15 cellular contexts compared by ENCODE assay signal in genomic region chr22:30265131-30265720, GRCh38. TPM values are rescaled to one million over a fixed set of nuclear protein-coding genes. Genes with fewer than 3 reads are reported as not detected.
A peak's percentile ranks its signal among the peaks of the same experiment; 100 is the strongest.
DNase-seq lines count a peak whose midpoint lies in the region; ATAC-seq and TF ChIP-seq lines count a peak whose summit lies in the region.
"Had no signal": no experiment of that assay in that cellular context is flagged by ENCODE, and none has a peak within 500 bp of the region (broad histone marks: within the 10 kb centered on the region; RNA-seq: fewer than 3 reads in every experiment).

No MANE protein-coding gene starts in this region.

- no peak overlapping the region for H3K27ac ChIP-seq in osteoblast (ENCODE audit: low read depth, low read length)
- H3K27ac ChIP-seq in endodermal cell (ENCODE audit: low read depth, low read length), result no peak overlapping the region

- no peaks in the 10 kb centered on the region for H3K36me3 Mint-ChIP-seq in IgD-negative memory B cell
- peaks cover 50% of the 10 kb centered on the region for H3K36me3 Mint-ChIP-seq in activated naive CD8-positive, alpha-beta T cell treated with anti-CD3 and anti-CD28 coated beads, Interleukin-2, amount 10 ng/mL, durations not matched to agents 7 days and 5 days
- H3K36me3 Mint-ChIP-seq in endodermal cell (ENCODE audit: low read depth), result no peaks in the 10 kb centered on the region

- H3K9ac ChIP-seq in endodermal cell (ENCODE audit: extremely low read depth, low read length, poor library complexity, severe bottlenecking), result no peak overlapping the region

- no peak overlapping the region for H3K4me2 ChIP-seq in osteoblast (ENCODE audit: insufficient read depth, low read length)

- H3K36me3 ChIP-seq in osteoblast (ENCODE audit: insufficient read depth, low read length) (no peaks in the 10 kb centered on the region), endodermal cell (ENCODE audit: control insufficient read depth, insufficient read depth, low read length) (no peaks in the 10 kb centered on the region)
- H3K36me3 ChIP-seq: tibial nerve had no signal

- H3K4me1 ChIP-seq in osteoblast (ENCODE audit: insufficient read depth, low read length), result peaks cover 7% of the 10 kb centered on the region
- H3K4me1 ChIP-seq in endodermal cell (ENCODE audit: control insufficient read depth, insufficient read depth, low read length), result no peaks in the 10 kb centered on the region

- peak; percentile 39 for DNase-seq in NK-92 treated with Interleukin-12 subunit alpha and Interleukin-12 subunit beta, amount 100 ng/mL, for 24 hours (lab: John Stamatoyannopoulos, UW)
- DNase-seq in NK-92 (lab: John Stamatoyannopoulos, UW; ENCODE audit: unreplicated experiment), result no peak
- DNase-seq in activated naive CD8-positive, alpha-beta T cell treated with anti-CD3 and anti-CD28 coated beads, Interleukin-2, amount 10 ng/mL, durations not matched to agents 7 days and 5 days, result no peak
- peak; percentile 78 for DNase-seq in osteoblast (ENCODE audit: insufficient read length, low spot score, missing footprints)
- no peak for DNase-seq in endodermal cell
- DNase-seq in foreskin fibroblast, result no peak
- DNase-seq: DMS 273 treated with DMSO at 0.1 percent for 48 hours, NCI-H1417 treated with DMSO at 0.1 percent for 48 hours, NCI-H510A, RPMI8226 had no signal

- H3K9me3 ChIP-seq in osteoblast (ENCODE audit: low read depth, low read length), result no peaks in the 10 kb centered on the region
- H3K9me3 ChIP-seq in endodermal cell (ENCODE audit: control insufficient read depth, low read length), result no peaks in the 10 kb centered on the region
- H3K9me3 ChIP-seq: tibial nerve had no signal

- H3K4me1 Mint-ChIP-seq in IgD-negative memory B cell (peaks cover 9 to 18% (median 11%) of the 10 kb centered on the region in 3 donors), endodermal cell (peaks cover 2% of the 10 kb centered on the region)
- H3K4me1 Mint-ChIP-seq in activated naive CD8-positive, alpha-beta T cell treated with anti-CD3 and anti-CD28 coated beads, Interleukin-2, amount 10 ng/mL, durations not matched to agents 7 days and 5 days, result peaks cover 51% of the 10 kb centered on the region

- H3K4me3 ChIP-seq in osteoblast (ENCODE audit: insufficient read depth, low read length), result no peak overlapping the region
- H3K4me3 ChIP-seq in endodermal cell (ENCODE audit: low read length), result no peak overlapping the region
- no peak overlapping the region for H3K4me3 ChIP-seq in foreskin fibroblast (ENCODE audit: low read depth in 1 of 2, low read length in 2 of 2)

- WGBS in endodermal cell (ENCODE audit: insufficient coverage in 1 of 2, insufficient read length in 1 of 2), 2 experiments, result 91 to 93% methylated on average over 2 to 9 of the region's 9 CpGs

- H3K9me3 Mint-ChIP-seq in IgD-negative memory B cell, result no peaks in the 10 kb centered on the region
- H3K9me3 Mint-ChIP-seq in activated naive CD8-positive, alpha-beta T cell treated with anti-CD3 and anti-CD28 coated beads, Interleukin-2, amount 10 ng/mL, durations not matched to agents 7 days and 5 days, result no peaks in the 10 kb centered on the region
- H3K9me3 Mint-ChIP-seq in endodermal cell, result no peaks in the 10 kb centered on the region

- H3K27me3 Mint-ChIP-seq in IgD-negative memory B cell (no peaks in the 10 kb centered on the region), endodermal cell (ENCODE audit: insufficient read depth) (peaks cover 9% of the 10 kb centered on the region)
- no peaks in the 10 kb centered on the region for H3K27me3 Mint-ChIP-seq in activated naive CD8-positive, alpha-beta T cell treated with anti-CD3 and anti-CD28 coated beads, Interleukin-2, amount 10 ng/mL, durations not matched to agents 7 days and 5 days

- H3K27me3 ChIP-seq in osteoblast (ENCODE audit: insufficient read depth, low read length) (no peaks in the 10 kb centered on the region), endodermal cell (ENCODE audit: control insufficient read depth, insufficient read depth, low read length, poor library complexity, severe bottlenecking) (no peaks in the 10 kb centered on the region)
- H3K27me3 ChIP-seq: tibial nerve had no signal

- no peak for TF ChIP-seq CTCF in osteoblast (IDR thresholded peaks at IDR 0.05; ENCODE audit: extremely low read depth, low read depth, low read length)
- no peak for TF ChIP-seq CTCF in endodermal cell (conservative IDR thresholded peaks at IDR 0.05)
- no peak for TF ChIP-seq CTCF in foreskin fibroblast (IDR thresholded peaks at IDR 0.05; ENCODE audit: low read depth, low read length)

- H3K27ac Mint-ChIP-seq in IgD-negative memory B cell (peak overlapping the region; percentile 76 to 99 (median 98)), endodermal cell (no peak overlapping the region)
- H3K27ac Mint-ChIP-seq in activated naive CD8-positive, alpha-beta T cell treated with anti-CD3 and anti-CD28 coated beads, Interleukin-2, amount 10 ng/mL, durations not matched to agents 7 days and 5 days, result peak overlapping the region; percentile 97

- no peak overlapping the region for H2AFZ ChIP-seq in osteoblast (ENCODE audit: low read length)

- H3K4me3 Mint-ChIP-seq in IgD-negative memory B cell (peak overlapping the region; percentile 68 to 97 (median 94)), endodermal cell (no peak overlapping the region)
- H3K4me3 Mint-ChIP-seq in activated naive CD8-positive, alpha-beta T cell treated with anti-CD3 and anti-CD28 coated beads, Interleukin-2, amount 10 ng/mL, durations not matched to agents 7 days and 5 days, result peak overlapping the region; percentile 88

- ATAC-seq in activated naive CD8-positive, alpha-beta T cell treated with anti-CD3 and anti-CD28 coated beads, Interleukin-2, amount 10 ng/mL, durations not matched to agents 7 days and 5 days (ENCODE audit: low read depth), result no peak
- no peak for ATAC-seq in GM21360 (IDR thresholded peaks at IDR 0.05; ENCODE audit: unreplicated experiment)

- H3K79me2 ChIP-seq in osteoblast (ENCODE audit: insufficient read depth, low read length), result no peaks in the 10 kb centered on the region

- POLR2A ChIA-PET in activated naive CD8-positive, alpha-beta T cell treated with anti-CD3 and anti-CD28 coated beads, Interleukin-2, amount 10 ng/mL, durations not matched to agents 7 days and 5 days (lab: Charles Lee), result interaction anchor here (0.6 to 7.5 kb wide), 11 partner anchors 12 to 705 kb away, joined by 3 to 91 read pairs (median 3); partner anchors contain the start of gene LIF

- no peaks in the 10 kb centered on the region for H4K20me1 ChIP-seq in osteoblast (ENCODE audit: insufficient read depth, low read length)

RNA-seq across cellular contexts. Expression of gene OSM, which starts 1.4 kb away (rescaled TPM):
- 0.79 TPM for polyA plus RNA-seq in IgD-negative memory B cell
- 100 to 1,000 TPM; 125 to 142 TPM for total RNA-seq in activated naive CD8-positive, alpha-beta T cell treated with anti-CD3 and anti-CD28 coated beads, Interleukin-2, amount 10 ng/mL, durations not matched to agents 7 days and 5 days
- total RNA-seq in osteoblast, result not detected in 2 replicates
- total RNA-seq in endodermal cell, result not detected
- not detected for polyA plus RNA-seq in endodermal cell (2013, experiment 1 of 2)
- polyA plus RNA-seq in endodermal cell (2013, experiment 2 of 2), result not detected
- total RNA-seq: endothelial cell of umbilical vein had no signal
- polyA plus RNA-seq: endothelial cell of umbilical vein, neural cell had no signal

RNA-seq across cellular contexts. Expression of gene LIF, which starts 18.7 kb away (rescaled TPM):
- polyA plus RNA-seq in IgD-negative memory B cell, result not detected
- total RNA-seq in activated naive CD8-positive, alpha-beta T cell treated with anti-CD3 and anti-CD28 coated beads, Interleukin-2, amount 10 ng/mL, durations not matched to agents 7 days and 5 days, result 100 to 1,000 TPM; 508 to 564 TPM
- 3.2 and 3.3 TPM in 2 replicates for total RNA-seq in osteoblast
- total RNA-seq in endodermal cell, result under 1 TPM; 0.31 to 0.77 TPM
- polyA plus RNA-seq in endodermal cell (2013, experiment 1 of 2), result 0.78 TPM
- 0.87 TPM for polyA plus RNA-seq in endodermal cell (2013, experiment 2 of 2)

RNA-seq across cellular contexts. Expression of gene CASTOR1, which starts 24.1 kb away (rescaled TPM):
- polyA plus RNA-seq in IgD-negative memory B cell, result 15.7 TPM
- 10 to 100 TPM; 24.2 to 27.5 TPM for total RNA-seq in activated naive CD8-positive, alpha-beta T cell treated with anti-CD3 and anti-CD28 coated beads, Interleukin-2, amount 10 ng/mL, durations not matched to agents 7 days and 5 days
- 5.3 and 5.8 TPM in 2 replicates for total RNA-seq in osteoblast
- total RNA-seq in endodermal cell, result 10 to 100 TPM; 19.2 to 19.5 TPM
- polyA plus RNA-seq in endodermal cell (2013, experiment 1 of 2), result 8.4 TPM
- polyA plus RNA-seq in endodermal cell (2013, experiment 2 of 2), result 10.1 TPM

Comparison
In these comparisons a context has a peak if more than half of its experiments do, and no peak if none do; other contexts are left out.
1. DNase-seq: peak in NK-92 treated with Interleukin-12 subunit alpha and Interleukin-12 subunit beta, amount 100 ng/mL, for 24 hours (single experiment) and osteoblast (single experiment); none in NK-92 (single experiment), activated naive CD8-positive, alpha-beta T cell treated with anti-CD3 and anti-CD28 coated beads, Interleukin-2, amount 10 ng/mL, durations not matched to agents 7 days and 5 days (single experiment), endodermal cell (single experiment) and foreskin fibroblast (0 of 2).
2. RNA of gene OSM, which starts 1.4 kb away (total RNA-seq): 125 to 142 TPM in activated naive CD8-positive, alpha-beta T cell treated with anti-CD3 and anti-CD28 coated beads, Interleukin-2, amount 10 ng/mL, durations not matched to agents 7 days and 5 days; not detected in osteoblast and not detected in endodermal cell; every median in the first group is over 100 times any median in the second.
3. RNA of gene LIF, which starts 18.7 kb away (total RNA-seq): 508 to 564 TPM in activated naive CD8-positive, alpha-beta T cell treated with anti-CD3 and anti-CD28 coated beads, Interleukin-2, amount 10 ng/mL, durations not matched to agents 7 days and 5 days; 3.2 to 3.3 TPM in osteoblast and 0.31 to 0.77 TPM in endodermal cell; every median in the first group is over 100 times any median in the second.